29 cellular contexts compared by ENCODE assay signal in the genomic region with DNA sequence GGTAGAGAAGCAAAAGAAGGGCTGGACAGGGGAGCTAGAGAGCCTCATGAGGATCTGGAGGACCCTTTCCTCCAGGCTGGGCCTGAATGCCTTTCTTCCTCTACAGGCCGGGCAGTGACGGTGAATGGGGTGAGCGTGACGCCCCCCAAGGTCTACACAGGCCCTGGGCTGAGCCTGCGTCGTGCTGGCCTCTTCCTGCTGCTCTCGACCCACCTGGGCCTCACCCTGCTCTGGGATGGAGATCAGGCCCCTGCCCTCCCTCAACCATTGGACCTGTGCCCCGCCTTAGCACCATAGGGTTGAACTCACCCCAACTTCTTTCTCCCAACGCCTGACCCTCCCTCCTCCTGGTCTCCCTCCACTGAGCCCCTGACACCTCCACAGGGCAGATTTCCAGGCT.
"Had no signal": no experiment of that assay in that cellular context is flagged by ENCODE, and none has a peak within 500 bp of the region (broad histone marks: within the 10 kb centered on the region; RNA-seq: fewer than 3 reads in every experiment).

No MANE protein-coding gene starts in this region.

- H3K36me3 ChIP-seq: colonic mucosa, esophagus muscularis mucosa, esophagus squamous epithelium, gastrocnemius medialis, gastroesophageal sphincter, heart left ventricle, heart right ventricle had no signal

- FAIRE-seq: colon, endometrium, endothelial cell of umbilical vein, frontal cortex had no signal

- H3K4me3 Mint-ChIP-seq: dendritic cell treated with granulocyte-macrophage colony-stimulating factor and Interleukin-4, amounts not matched to agents 40 ng/mL and 50 ng/mL, for 4 days; effector memory CD8-positive, alpha-beta T cell; endodermal cell had no signal

- H3K9me3 Mint-ChIP-seq: dendritic cell treated with granulocyte-macrophage colony-stimulating factor and Interleukin-4, amounts not matched to agents 40 ng/mL and 50 ng/mL, for 4 days; effector memory CD8-positive, alpha-beta T cell; endodermal cell had no signal

- H3K9me3 ChIP-seq: colonic mucosa, esophagus muscularis mucosa, esophagus squamous epithelium, gastrocnemius medialis, gastroesophageal sphincter, heart left ventricle, heart right ventricle had no signal

- H3K4me1 Mint-ChIP-seq: endodermal cell had no signal

- H3K27ac ChIP-seq: colonic mucosa, coronary artery, dorsolateral prefrontal cortex, epithelial cell of prostate, esophagus muscularis mucosa, esophagus squamous epithelium, foreskin keratinocyte, gastrocnemius medialis, gastroesophageal sphincter, heart left ventricle, heart right ventricle had no signal

- H3K27ac Mint-ChIP-seq: dendritic cell treated with granulocyte-macrophage colony-stimulating factor and Interleukin-4, amounts not matched to agents 40 ng/mL and 50 ng/mL, for 4 days; effector memory CD8-positive, alpha-beta T cell; endodermal cell had no signal

- H3K4me3 ChIP-seq: colonic mucosa, coronary artery, dorsolateral prefrontal cortex, esophagus muscularis mucosa, esophagus squamous epithelium, gastrocnemius medialis, gastroesophageal sphincter, heart left ventricle, heart right ventricle had no signal

- DNase-seq: colonic mucosa; cortex of kidney; dermis blood vessel endothelial cell; dorsolateral prefrontal cortex; effector CD4-positive, alpha-beta T cell; effector CD8-positive, alpha-beta T cell; effector memory CD4-positive, alpha-beta T cell; effector memory CD8-positive, alpha-beta T cell; endodermal cell; erythroblast; esophagus squamous epithelium; foreskin fibroblast; foreskin keratinocyte; foreskin melanocyte; gastrocnemius medialis; glutamatergic neuron; head of caudate nucleus; heart left ventricle had no signal

- H3K4me1 ChIP-seq: colonic mucosa, foreskin keratinocyte, gastrocnemius medialis had no signal

- ATAC-seq: effector memory CD8-positive, alpha-beta T cell; esophagus mucosa; foreskin keratinocyte; gastrocnemius medialis; gastroesophageal sphincter; heart left ventricle; heart right ventricle had no signal
